In genomic region chr1:227372662-227373061, GRCh38 we compare ENCODE assay signal across 1 cellular context.
TF ChIP-seq lines count a peak whose summit lies in the region.

No MANE protein-coding gene starts in this region.

TF ChIP-seq in HEK293, 187 proteins besides CTCF, POLR2A, EP300 and RAD21 (continued from another document):
- TF ChIP-seq PRDM10 (tag by site-specific recombination; IDR thresholded peaks at IDR 0.05) (peak; percentile 76), PBX3 (CRISPR knock-in tag; IDR thresholded peaks at IDR 0.05) (no peak), ZNF394 (tag by site-specific recombination; IDR thresholded peaks at IDR 0.05; ENCODE audit: borderline replicate concordance) (no peak), ZNF146 (tag by site-specific recombination; IDR thresholded peaks at IDR 0.05) (no peak), IKZF3 (tag by site-specific recombination; IDR thresholded peaks at IDR 0.05) (no peak), ZNF639 (tag by site-specific recombination; IDR thresholded peaks at IDR 0.05) (no peak), PRDM6 (tag by site-specific recombination; IDR thresholded peaks at IDR 0.05) (peak; percentile 18; the same call in 1 of the 2 replicates), ZNF398 (tag by site-specific recombination; IDR thresholded peaks at IDR 0.05) (no peak), ZBTB49 (tag by site-specific recombination; IDR thresholded peaks at IDR 0.05; ENCODE audit: low read depth) (no peak), ZNF571 (tag by site-specific recombination; IDR thresholded peaks at IDR 0.05) (no peak)
